In genomic region chr2:137228566-137228965, GRCh38 we compare ENCODE assay signal across 20 cellular contexts.
DNase-seq lines count a peak whose midpoint lies in the region; ATAC-seq and TF ChIP-seq lines count a peak whose summit lies in the region.
"Had no signal": no experiment of that assay in that cellular context is flagged by ENCODE, and none has a peak within 500 bp of the region (broad histone marks: within the 10 kb centered on the region; RNA-seq: fewer than 3 reads in every experiment).

No MANE protein-coding gene starts in this region.

- no peaks in the 10 kb centered on the region for H3K4me1 Mint-ChIP-seq in activated CD8-positive, alpha-beta T cell treated with anti-CD3 and anti-CD28 coated beads for 36 hours (ENCODE audit: low read depth)
- H3K4me1 Mint-ChIP-seq in stimulated activated naive B cell treated with anti-CD40 and anti-IgM and Interleukin-4, amounts not matched to agents 10 μg/mL and 1 μg/mL and 100 μg/mL, for 72 hours, result no peaks in the 10 kb centered on the region
- H3K4me1 Mint-ChIP-seq: activated CD4-positive, alpha-beta T cell treated with anti-CD3 and anti-CD28 coated beads, Interleukin-2, amount 10 ng/mL, durations not matched to agents 7 days and 5 days had no signal

- TF ChIP-seq CTCF in AG10803 (conservative IDR thresholded peaks at IDR 0.05; ENCODE audit: low read length) (no peak), astrocyte of the spinal cord (IDR thresholded peaks at IDR 0.05; ENCODE audit: low read depth, low read length) (no peak)
- TF ChIP-seq CTCF in activated CD8-positive, alpha-beta T cell treated with anti-CD3 and anti-CD28 coated beads for 36 hours (IDR thresholded peaks at IDR 0.05), result no peak

- no peaks in the 10 kb centered on the region for H3K27me3 Mint-ChIP-seq in activated CD8-positive, alpha-beta T cell treated with anti-CD3 and anti-CD28 coated beads for 36 hours
- no peaks in the 10 kb centered on the region for H3K27me3 Mint-ChIP-seq in stimulated activated naive B cell treated with anti-CD40 and anti-IgM and Interleukin-4, amounts not matched to agents 10 μg/mL and 1 μg/mL and 100 μg/mL, for 72 hours
- H3K27me3 Mint-ChIP-seq: activated CD4-positive, alpha-beta T cell treated with anti-CD3 and anti-CD28 coated beads, Interleukin-2, amount 10 ng/mL, durations not matched to agents 7 days and 5 days had no signal

- intact Hi-C loops in activated CD8-positive, alpha-beta T cell treated with anti-CD3 and anti-CD28 coated beads for 36 hours (cut with micrococcal nuclease), result no loop called here

- H3K4me3 Mint-ChIP-seq in activated CD8-positive, alpha-beta T cell treated with anti-CD3 and anti-CD28 coated beads for 36 hours, result no peak overlapping the region
- H3K4me3 Mint-ChIP-seq in stimulated activated naive B cell treated with anti-CD40 and anti-IgM and Interleukin-4, amounts not matched to agents 10 μg/mL and 1 μg/mL and 100 μg/mL, for 72 hours, result no peak overlapping the region
- H3K4me3 Mint-ChIP-seq: activated CD4-positive, alpha-beta T cell treated with anti-CD3 and anti-CD28 coated beads, Interleukin-2, amount 10 ng/mL, durations not matched to agents 7 days and 5 days; CD8-positive, alpha-beta T cell had no signal

- POLR2A ChIA-PET in activated CD8-positive, alpha-beta T cell treated with anti-CD3 and anti-CD28 coated beads for 36 hours (lab: Charles Lee), result no interaction called here

- no peak overlapping the region for H3K27ac Mint-ChIP-seq in activated CD8-positive, alpha-beta T cell treated with anti-CD3 and anti-CD28 coated beads for 36 hours
- H3K27ac Mint-ChIP-seq in stimulated activated naive B cell treated with anti-CD40 and anti-IgM and Interleukin-4, amounts not matched to agents 10 μg/mL and 1 μg/mL and 100 μg/mL, for 72 hours, result no peak overlapping the region
- H3K27ac Mint-ChIP-seq: activated CD4-positive, alpha-beta T cell treated with anti-CD3 and anti-CD28 coated beads, Interleukin-2, amount 10 ng/mL, durations not matched to agents 7 days and 5 days; CD8-positive, alpha-beta T cell had no signal

- ATAC-seq in activated CD8-positive, alpha-beta T cell treated with anti-CD3 and anti-CD28 coated beads for 36 hours, result no peak
- ATAC-seq in HG02571 (IDR thresholded peaks at IDR 0.05; ENCODE audit: unreplicated experiment), result no peak
- ATAC-seq in stimulated activated naive B cell treated with anti-CD40 and anti-IgM and Interleukin-4, amounts not matched to agents 10 μg/mL and 1 μg/mL and 100 μg/mL, for 72 hours (replicated peaks), result no peak
- ATAC-seq: A549; CD8-positive, alpha-beta T cell; gastrocnemius medialis; left lobe of liver; right cardiac atrium had no signal

- DNase-seq in AG10803 (ENCODE audit: low read depth) (peak; percentile 59), M059J (ENCODE audit: low read depth) (peak; percentile 54), astrocyte of the spinal cord (ENCODE audit: low read depth, low spot score) (peak; percentile 63), foreskin melanocyte (peak; percentile 37), HCEC 1CT (no peak)
- DNase-seq in activated CD8-positive, alpha-beta T cell treated with anti-CD3 and anti-CD28 coated beads for 36 hours, result no peak
- DNase-seq in stimulated activated naive B cell treated with anti-CD40 and anti-IgM and Interleukin-4, amounts not matched to agents 10 μg/mL and 1 μg/mL and 100 μg/mL, for 72 hours, result no peak
- DNase-seq: activated CD4-positive, alpha-beta T cell treated with anti-CD3 and anti-CD28 coated beads, Interleukin-2, amount 10 ng/mL, durations not matched to agents 7 days and 5 days; amygdala; CD8-positive, alpha-beta T cell; gastrocnemius medialis; NCI-H2171; NCI-H82; right cardiac atrium; stimulated activated naive CD4-positive, alpha-beta T cell; SW 1271 had no signal

- in situ Hi-C loops in astrocyte of the spinal cord (cut with HindIII; ENCODE audit: low sequenced_read_pairs), result no loop called here

- no peaks in the 10 kb centered on the region for H3K36me3 Mint-ChIP-seq in activated CD8-positive, alpha-beta T cell treated with anti-CD3 and anti-CD28 coated beads for 36 hours (ENCODE audit: low read depth)
- no peaks in the 10 kb centered on the region for H3K36me3 Mint-ChIP-seq in stimulated activated naive B cell treated with anti-CD40 and anti-IgM and Interleukin-4, amounts not matched to agents 10 μg/mL and 1 μg/mL and 100 μg/mL, for 72 hours
- H3K36me3 Mint-ChIP-seq: CD8-positive, alpha-beta T cell had no signal

- CTCF ChIA-PET in activated CD8-positive, alpha-beta T cell treated with anti-CD3 and anti-CD28 coated beads for 36 hours (lab: Charles Lee), result no interaction called here

- H3K4me3 ChIP-seq in AG10803 (ENCODE audit: low read length) (no peak overlapping the region), astrocyte of the spinal cord (ENCODE audit: low read depth, low read length) (no peak overlapping the region)
- H3K4me3 ChIP-seq: A549, gastrocnemius medialis, tibial nerve had no signal

- H3K9me3 Mint-ChIP-seq in activated CD8-positive, alpha-beta T cell treated with anti-CD3 and anti-CD28 coated beads for 36 hours, result no peaks in the 10 kb centered on the region
- peaks cover 0 to 4% of the 10 kb centered on the region in 2 donors for H3K9me3 Mint-ChIP-seq in stimulated activated naive B cell treated with anti-CD40 and anti-IgM and Interleukin-4, amounts not matched to agents 10 μg/mL and 1 μg/mL and 100 μg/mL, for 72 hours
- H3K9me3 Mint-ChIP-seq: activated CD4-positive, alpha-beta T cell treated with anti-CD3 and anti-CD28 coated beads, Interleukin-2, amount 10 ng/mL, durations not matched to agents 7 days and 5 days; CD8-positive, alpha-beta T cell had no signal

Comparison
In these comparisons a context has a peak if more than half of its experiments do, and no peak if none do; other contexts are left out.
1. DNase-seq: peak in AG10803 (single experiment), M059J (single experiment), astrocyte of the spinal cord (single experiment) and foreskin melanocyte (single experiment); none in HCEC 1CT (single experiment), activated CD8-positive, alpha-beta T cell treated with anti-CD3 and anti-CD28 coated beads for 36 hours (single experiment) and stimulated activated naive B cell treated with anti-CD40 and anti-IgM and Interleukin-4, amounts not matched to agents 10 μg/mL and 1 μg/mL and 100 μg/mL, for 72 hours (single experiment).